8 cellular contexts compared by ENCODE assay signal in genomic region chr21:39312112-39313041, GRCh38. TPM values are rescaled to one million over a fixed set of nuclear protein-coding genes. Genes with fewer than 3 reads are reported as not detected.
A peak's percentile ranks its signal among the peaks of the same experiment; 100 is the strongest.
DNase-seq lines count a peak whose midpoint lies in the region; ATAC-seq and TF ChIP-seq lines count a peak whose summit lies in the region.

No MANE protein-coding gene starts in this region.

- peak overlapping the region; percentile 77 for H3K4me3 ChIP-seq in PC-3 (ENCODE audit: low read length)

- H2AFZ ChIP-seq in PC-3 (ENCODE audit: low read length): 0 out of 2 replicates have a peak overlapping the region, but pooled peaks have one; percentile 28

- TF ChIP-seq CTCF in PC-3 (conservative IDR thresholded peaks at IDR 0.05; ENCODE audit: low read depth, low read length): no peak

- intact Hi-C loops in PC-3 (cut with micrococcal nuclease): loop anchor here (1.0 to 10.0 kb wide), 2 partner anchors 37 to 132 kb away; partner anchors contain the start of genes HMGN1 and LCA5L

- CTCF ChIA-PET in PC-3 (lab: Charles Lee): no interaction called here

- peaks cover 59% of the 10 kb centered on the region for H3K79me2 ChIP-seq in PC-3 (ENCODE audit: low read length)

- ATAC-seq in GM21737 (IDR thresholded peaks at IDR 0.05; ENCODE audit: unreplicated experiment) (peak; percentile 73), PC-3 (peak; percentile 76)

- POLR2A ChIA-PET in PC-3 (lab: Charles Lee; ENCODE audit: unreplicated experiment): interaction anchor here (0.6 to 1.3 kb wide), 4 partner anchors 29 to 1505 kb away, joined by 3 to 6 read pairs (median 3); partner anchors contain the start of gene HMGN1

- H3K4me2 ChIP-seq in PC-3 (ENCODE audit: low read length): peak overlapping the region; percentile 87

- peak overlapping the region; percentile 90 for H3K4me3 Mint-ChIP-seq in activated T-cell treated with anti-CD3 and anti-CD28 coated beads, Interleukin-2, amount 50 U/mL, for 24 hours

- no peaks in the 10 kb centered on the region for H3K9me3 ChIP-seq in PC-3 (ENCODE audit: low read length)

- H3K27ac ChIP-seq in PC-3 (ENCODE audit: low read length): no peak overlapping the region

- no peaks in the 10 kb centered on the region for H3K9me3 Mint-ChIP-seq in activated T-cell treated with anti-CD3 and anti-CD28 coated beads, Interleukin-2, amount 50 U/mL, for 24 hours

- BruUV-seq in PC-3 (replicated peaks; lab: Mats Ljungman, UMichigan): no TSS peak

- peaks cover 19% of the 10 kb centered on the region for H3K4me1 ChIP-seq in PC-3 (ENCODE audit: insufficient read depth, low read length)

- no peaks in the 10 kb centered on the region for H3K27me3 Mint-ChIP-seq in activated T-cell treated with anti-CD3 and anti-CD28 coated beads, Interleukin-2, amount 50 U/mL, for 24 hours

- peaks cover 54% of the 10 kb centered on the region for H3K4me1 Mint-ChIP-seq in activated T-cell treated with anti-CD3 and anti-CD28 coated beads, Interleukin-2, amount 50 U/mL, for 24 hours (ENCODE audit: low read depth)

- peaks cover 10% of the 10 kb centered on the region; the same call in 1 of the 2 replicates for H4K20me1 ChIP-seq in PC-3 (ENCODE audit: low read length)

- peaks cover 45% of the 10 kb centered on the region for H3K36me3 Mint-ChIP-seq in activated T-cell treated with anti-CD3 and anti-CD28 coated beads, Interleukin-2, amount 50 U/mL, for 24 hours (ENCODE audit: low read depth)

- peak overlapping the region; percentile 94 for H3K27ac Mint-ChIP-seq in activated T-cell treated with anti-CD3 and anti-CD28 coated beads, Interleukin-2, amount 50 U/mL, for 24 hours

- H3K27me3 ChIP-seq in PC-3 (ENCODE audit: low read length): no peaks in the 10 kb centered on the region

- no peaks in the 10 kb centered on the region for H3F3A ChIP-seq in PC-3 (ENCODE audit: low read length, unreplicated experiment)

- DNase-seq in DMS153 treated with DMSO at 0.1 percent for 48 hours (lab: John Stamatoyannopoulos, UW; ENCODE audit: unreplicated experiment) (peak; percentile 84), KBM-7 (peak; percentile 96), PC-3 (peak; percentile 91), erythroblast (lab: John Stamatoyannopoulos, UW) (peak; percentile 92 to 95), mucosa of gallbladder (ENCODE audit: low spot score) (peak; percentile 93)
- peak; percentile 98 for DNase-seq in activated T-cell treated with anti-CD3 and anti-CD28 coated beads, Interleukin-2, amount 50 U/mL, for 24 hours
- DNase-seq in stimulated activated CD8-positive, alpha-beta memory T cell treated with anti-CD3 and anti-CD28 coated beads, Interleukin-4, amount 100 ng/mL, for 1 hour (ENCODE audit: low read depth in 2 of 2, low spot score in 1 of 2): peak; percentile 93 to 94

- in situ Hi-C loops in KBM-7 (cut with MboI; ENCODE audit: low pct_unique_long_range_greater_than_20kb, low sequenced_read_pairs): no loop called here

- peaks cover 10% of the 10 kb centered on the region; the same call in 1 of the 2 replicates for H3K36me3 ChIP-seq in PC-3 (ENCODE audit: low read depth, low read length)

- H3K9ac ChIP-seq in PC-3 (ENCODE audit: low read length): peak overlapping the region; percentile 94; the same call in 1 of the 2 replicates

- no peak for TF ChIP-seq POLR2A in erythroblast (IDR thresholded peaks at IDR 0.05; ENCODE audit: low read length)

- no peaks in the 10 kb centered on the region for H3K9me2 ChIP-seq in PC-3 (replicated peaks; ENCODE audit: low read length)

RNA-seq across cellular contexts. Expression of gene BRWD1, which starts 1.1 kb away (rescaled TPM):
- total RNA-seq in PC-3 (2014; rRNA removed) (25.1 and 29.3 TPM in 2 replicates), mucosa of gallbladder (41.0 TPM)

RNA-seq across cellular contexts. Expression of gene HMGN1, which starts 36.5 kb away (rescaled TPM):
- 335 and 338 TPM in 2 replicates for total RNA-seq in PC-3 (2014; rRNA removed)
- 191 TPM for total RNA-seq in mucosa of gallbladder
